In the genomic region with DNA sequence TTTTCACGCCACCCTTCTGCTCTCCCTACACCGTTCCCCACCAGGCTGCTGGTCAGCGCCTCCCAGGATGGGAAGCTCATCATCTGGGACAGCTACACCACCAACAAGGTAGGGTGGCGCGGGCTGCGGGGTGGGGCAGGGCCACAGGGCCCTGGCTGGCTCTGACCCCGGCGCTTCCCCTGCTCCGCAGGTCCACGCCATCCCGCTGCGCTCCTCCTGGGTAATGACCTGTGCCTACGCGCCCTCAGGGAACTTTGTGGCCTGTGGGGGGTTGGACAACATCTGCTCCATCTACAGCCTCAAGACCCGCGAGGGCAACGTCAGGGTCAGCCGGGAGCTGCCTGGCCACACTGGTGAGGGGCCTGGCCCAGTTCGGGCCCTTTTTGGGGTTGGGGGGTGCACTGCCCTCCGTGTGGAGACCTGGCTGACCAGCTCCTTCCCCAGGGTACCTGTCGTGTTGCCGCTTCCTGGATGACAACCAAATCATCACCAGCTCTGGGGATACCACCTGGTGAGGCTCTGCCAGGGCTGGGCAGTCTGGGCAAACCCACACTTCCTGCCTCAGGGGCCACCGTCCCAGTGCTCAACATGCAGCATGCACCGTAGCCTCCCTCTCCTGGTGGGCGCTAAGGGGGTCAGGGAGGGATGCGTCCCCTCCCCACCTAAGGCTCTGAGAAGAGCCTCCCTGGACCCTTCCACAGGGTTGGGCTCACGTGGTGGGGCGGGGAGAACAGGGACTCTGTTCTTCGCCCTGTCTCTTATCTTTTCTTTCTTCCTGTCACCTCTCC, we compare ENCODE assay signal across 15 cellular contexts. TPM values are rescaled to one million over a fixed set of nuclear protein-coding genes. Genes with fewer than 3 reads are reported as not detected.
A peak's percentile ranks its signal among the peaks of the same experiment; 100 is the strongest.
DNase-seq lines count a peak whose midpoint lies in the region; ATAC-seq and TF ChIP-seq lines count a peak whose summit lies in the region.
"Had no signal": no experiment of that assay in that cellular context is flagged by ENCODE, and none has a peak within 500 bp of the region (broad histone marks: within the 10 kb centered on the region; RNA-seq: fewer than 3 reads in every experiment).

No MANE protein-coding gene starts in this region.

- no peaks in the 10 kb centered on the region for H3K27me3 Mint-ChIP-seq in activated CD4-positive, alpha-beta T cell treated with anti-CD3 and anti-CD28 coated beads, Interleukin-2, amount 10 ng/mL, durations not matched to agents 24 days and 14 days
- H3K27me3 Mint-ChIP-seq in activated B cell treated with CpG ODN at 0.5 μM for 24 hours (no peaks in the 10 kb centered on the region), glutamatergic neuron (ENCODE audit: unreplicated experiment) (peaks cover 14% of the 10 kb centered on the region)

- H3K9me3 Mint-ChIP-seq in activated CD4-positive, alpha-beta T cell treated with anti-CD3 and anti-CD28 coated beads, Interleukin-2, amount 10 ng/mL, durations not matched to agents 24 days and 14 days, result no peaks in the 10 kb centered on the region
- H3K9me3 Mint-ChIP-seq in activated B cell treated with CpG ODN at 0.5 μM for 24 hours (no peaks in the 10 kb centered on the region), glutamatergic neuron (ENCODE audit: unreplicated experiment) (peaks cover 9% of the 10 kb centered on the region)
- no peaks in the 10 kb centered on the region for H3K9me3 Mint-ChIP-seq in stimulated activated effector memory CD8-positive, alpha-beta T cell treated with anti-CD3 and anti-CD28 coated beads, Interleukin-12 subunit alpha, Interleukin-12 subunit beta, amount 100 ng/mL, for 72 hours

- intact Hi-C loops in activated CD4-positive, alpha-beta T cell treated with anti-CD3 and anti-CD28 coated beads, Interleukin-2, amount 10 ng/mL, durations not matched to agents 24 days and 14 days (cut with micrococcal nuclease), result loop anchor here (2.0 kb wide), 1 partner anchor 199 kb away; a partner anchor contains a TSS
- intact Hi-C loops in activated B cell treated with CpG ODN at 0.5 μM for 24 hours (cut with micrococcal nuclease), result loop anchor here (10.0 kb wide), 1 partner anchor 593 kb away; a partner anchor contains a TSS

- ATAC-seq in activated B cell treated with CpG ODN at 0.5 μM for 24 hours (ENCODE audit: low read depth), result no peak
- no peak for ATAC-seq in stimulated activated effector memory CD8-positive, alpha-beta T cell treated with anti-CD3 and anti-CD28 coated beads, Interleukin-12 subunit alpha, Interleukin-12 subunit beta, amount 100 ng/mL, for 72 hours
- ATAC-seq in HG03175 (IDR thresholded peaks at IDR 0.05; ENCODE audit: unreplicated experiment), result no peak

- H3K27ac Mint-ChIP-seq in activated CD4-positive, alpha-beta T cell treated with anti-CD3 and anti-CD28 coated beads, Interleukin-2, amount 10 ng/mL, durations not matched to agents 24 days and 14 days, result peak overlapping the region; percentile 70
- H3K27ac Mint-ChIP-seq in activated B cell treated with CpG ODN at 0.5 μM for 24 hours, result peak overlapping the region; percentile 80
- H3K27ac Mint-ChIP-seq in glutamatergic neuron (ENCODE audit: unreplicated experiment), result peak overlapping the region; percentile 79
- H3K27ac Mint-ChIP-seq in stimulated activated effector memory CD8-positive, alpha-beta T cell treated with anti-CD3 and anti-CD28 coated beads, Interleukin-12 subunit alpha, Interleukin-12 subunit beta, amount 100 ng/mL, for 72 hours, result peak overlapping the region; percentile 86

- H3K4me3 Mint-ChIP-seq in activated CD4-positive, alpha-beta T cell treated with anti-CD3 and anti-CD28 coated beads, Interleukin-2, amount 10 ng/mL, durations not matched to agents 24 days and 14 days, result peak overlapping the region; percentile 49
- no peak overlapping the region for H3K4me3 Mint-ChIP-seq in activated B cell treated with CpG ODN at 0.5 μM for 24 hours
- H3K4me3 Mint-ChIP-seq in glutamatergic neuron (ENCODE audit: unreplicated experiment), result peak overlapping the region; percentile 89
- H3K4me3 Mint-ChIP-seq in stimulated activated effector memory CD8-positive, alpha-beta T cell treated with anti-CD3 and anti-CD28 coated beads, Interleukin-12 subunit alpha, Interleukin-12 subunit beta, amount 100 ng/mL, for 72 hours, result peak overlapping the region; percentile 44

- CTCF ChIA-PET in activated B cell treated with CpG ODN at 0.5 μM for 24 hours (lab: Charles Lee), result interaction anchor here (1.4 to 1.8 kb wide), 2 partner anchors 14 to 72 kb away, joined by 4 to 7 read pairs; no protein-coding TSS in a partner anchor

- POLR2A ChIA-PET in activated B cell treated with CpG ODN at 0.5 μM for 24 hours (lab: Charles Lee), result interaction anchor here (0.6 to 6.3 kb wide), 7 partner anchors 28 to 562 kb away, joined by 3 to 60 read pairs (median 3); a partner anchor contains a TSS

- TF ChIP-seq CTCF in activated B cell treated with CpG ODN at 0.5 μM for 24 hours (IDR thresholded peaks at IDR 0.05) (no peak), glutamatergic neuron (IDR thresholded peaks at IDR 0.05; ENCODE audit: partially characterized antibody, unreplicated experiment) (no peak)

- H3K4me1 Mint-ChIP-seq in activated CD4-positive, alpha-beta T cell treated with anti-CD3 and anti-CD28 coated beads, Interleukin-2, amount 10 ng/mL, durations not matched to agents 24 days and 14 days, result peaks cover 19% of the 10 kb centered on the region
- H3K4me1 Mint-ChIP-seq in activated B cell treated with CpG ODN at 0.5 μM for 24 hours (peaks cover 10% of the 10 kb centered on the region), glutamatergic neuron (ENCODE audit: low read depth, unreplicated experiment) (peaks cover 5% of the 10 kb centered on the region)
- H3K4me1 Mint-ChIP-seq in stimulated activated effector memory CD8-positive, alpha-beta T cell treated with anti-CD3 and anti-CD28 coated beads, Interleukin-12 subunit alpha, Interleukin-12 subunit beta, amount 100 ng/mL, for 72 hours, result peaks cover 48% of the 10 kb centered on the region

- peak; percentile 61 for DNase-seq in activated CD4-positive, alpha-beta T cell treated with anti-CD3 and anti-CD28 coated beads, Interleukin-2, amount 10 ng/mL, durations not matched to agents 24 days and 14 days
- DNase-seq in activated CD4-positive, alpha-beta T cell treated with anti-CD3 and anti-CD28 coated beads for 4 hours, result no peak
- DNase-seq in activated B cell treated with CpG ODN at 0.5 μM for 24 hours (no peak), glutamatergic neuron (peak; percentile 18), NCI-H226 (no peak), activated gamma-delta T cell (lab: John Stamatoyannopoulos, UW) (no peak)
- DNase-seq in stimulated activated effector memory CD8-positive, alpha-beta T cell treated with anti-CD3 and anti-CD28 coated beads, Interleukin-12 subunit alpha, Interleukin-12 subunit beta, amount 100 ng/mL, for 72 hours (ENCODE audit: low spot score in 2 of 2), result peak in 1 of 2 donors; percentile 54
- DNase-seq: EL, NCI-H1092 treated with DMSO at 0.1 percent for 48 hours had no signal

- H3K36me3 Mint-ChIP-seq in activated CD4-positive, alpha-beta T cell treated with anti-CD3 and anti-CD28 coated beads, Interleukin-2, amount 10 ng/mL, durations not matched to agents 24 days and 14 days (ENCODE audit: low read depth), result peaks cover 28% of the 10 kb centered on the region
- H3K36me3 Mint-ChIP-seq in activated B cell treated with CpG ODN at 0.5 μM for 24 hours (ENCODE audit: low read depth) (peaks cover 53% of the 10 kb centered on the region), glutamatergic neuron (ENCODE audit: unreplicated experiment) (peaks cover 4% of the 10 kb centered on the region)
- peaks cover 96% of the 10 kb centered on the region for H3K36me3 Mint-ChIP-seq in stimulated activated effector memory CD8-positive, alpha-beta T cell treated with anti-CD3 and anti-CD28 coated beads, Interleukin-12 subunit alpha, Interleukin-12 subunit beta, amount 100 ng/mL, for 72 hours

RNA-seq across cellular contexts. Expression of a gene that starts 4.0 kb away (rescaled TPM):
- total RNA-seq in activated CD4-positive, alpha-beta T cell treated with anti-CD3 and anti-CD28 coated beads, Interleukin-2, amount 10 ng/mL, durations not matched to agents 24 days and 14 days, result 205 and 211 TPM in 2 replicates
- total RNA-seq in activated B cell treated with CpG ODN at 0.5 μM for 24 hours, result 129 and 132 TPM in 2 replicates
- 275 TPM for total RNA-seq in glutamatergic neuron (ENCODE audit: unreplicated experiment)

RNA-seq across cellular contexts. Expression of a gene that starts 16.5 kb away (rescaled TPM):
- total RNA-seq in activated CD4-positive, alpha-beta T cell treated with anti-CD3 and anti-CD28 coated beads, Interleukin-2, amount 10 ng/mL, durations not matched to agents 24 days and 14 days, result 48.8 and 52.2 TPM in 2 replicates
- 66.5 and 76.6 TPM in 2 replicates for total RNA-seq in activated B cell treated with CpG ODN at 0.5 μM for 24 hours
- 79.6 TPM for total RNA-seq in glutamatergic neuron (ENCODE audit: unreplicated experiment)

RNA-seq across cellular contexts. Expression of a gene that starts 21.3 kb away (rescaled TPM):
- not detected in 2 replicates for total RNA-seq in activated CD4-positive, alpha-beta T cell treated with anti-CD3 and anti-CD28 coated beads, Interleukin-2, amount 10 ng/mL, durations not matched to agents 24 days and 14 days
- total RNA-seq in activated B cell treated with CpG ODN at 0.5 μM for 24 hours (not detected in 2 replicates), glutamatergic neuron (ENCODE audit: unreplicated experiment) (95.2 TPM)
- total RNA-seq: A673; activated CD8-positive, alpha-beta memory T cell treated with anti-CD3 and anti-CD28 coated beads for 36 hours; bronchial epithelial cell; myocyte; SK-MEL-5 had no signal

RNA-seq across cellular contexts. Expression of a gene that starts 28.4 kb away (rescaled TPM):
- 77.3 and 77.7 TPM in 2 replicates for total RNA-seq in activated CD4-positive, alpha-beta T cell treated with anti-CD3 and anti-CD28 coated beads, Interleukin-2, amount 10 ng/mL, durations not matched to agents 24 days and 14 days
- total RNA-seq in activated B cell treated with CpG ODN at 0.5 μM for 24 hours, result 21.5 and 21.7 TPM in 2 replicates
- total RNA-seq in glutamatergic neuron (ENCODE audit: unreplicated experiment), result 35.8 TPM

RNA-seq across cellular contexts. Expression of a gene that starts 36.1 kb away (rescaled TPM):
- total RNA-seq in activated CD4-positive, alpha-beta T cell treated with anti-CD3 and anti-CD28 coated beads, Interleukin-2, amount 10 ng/mL, durations not matched to agents 24 days and 14 days, result 20.7 and 21.2 TPM in 2 replicates
- total RNA-seq in activated B cell treated with CpG ODN at 0.5 μM for 24 hours (7.5 and 8.5 TPM in 2 replicates), glutamatergic neuron (ENCODE audit: unreplicated experiment) (5.1 TPM)
- total RNA-seq: bronchial epithelial cell, myocyte had no signal

Comparison
In these comparisons a context has a peak if more than half of its experiments do, and no peak if none do; other contexts are left out.
1. DNase-seq: peak in activated CD4-positive, alpha-beta T cell treated with anti-CD3 and anti-CD28 coated beads, Interleukin-2, amount 10 ng/mL, durations not matched to agents 24 days and 14 days (single experiment) and glutamatergic neuron (single experiment); none in activated CD4-positive, alpha-beta T cell treated with anti-CD3 and anti-CD28 coated beads for 4 hours (0 of 2), activated B cell treated with CpG ODN at 0.5 μM for 24 hours (single experiment), NCI-H226 (single experiment) and activated gamma-delta T cell (single experiment).
2. RNA of a gene that starts 21.3 kb away (total RNA-seq): 95.2 TPM in glutamatergic neuron (single experiment); not detected in activated CD4-positive, alpha-beta T cell treated with anti-CD3 and anti-CD28 coated beads, Interleukin-2, amount 10 ng/mL, durations not matched to agents 24 days and 14 days and not detected in activated B cell treated with CpG ODN at 0.5 μM for 24 hours; every median in the first group is over 10 times any median in the second.
3. Peak in every context shown above with its lines, with median percentiles within 50 percentile points of each other: H3K27ac Mint-ChIP-seq.